In genomic region chrX:49165901-49166881, GRCh38 we compare ENCODE assay signal across 8 cellular contexts. TPM values are rescaled to one million over a fixed set of nuclear protein-coding genes. Genes with fewer than 3 reads are reported as not detected.
DNase-seq lines count a peak whose midpoint lies in the region; ATAC-seq and TF ChIP-seq lines count a peak whose summit lies in the region.

No MANE protein-coding gene starts in this region.

- peak overlapping the region; percentile 97 for H3K27ac Mint-ChIP-seq in activated naive CD4-positive, alpha-beta T cell treated with anti-CD3 and anti-CD28 coated beads, Interleukin-2, amount 10 ng/mL, durations not matched to agents 7 days and 5 days

- H3K27ac ChIP-seq in osteoblast (ENCODE audit: low read depth, low read length) (peak overlapping the region; percentile 89), transverse colon (peak overlapping the region; percentile 93 to 95 (median 94))

- H3K4me3 ChIP-seq in osteoblast (ENCODE audit: insufficient read depth, low read length) = peak overlapping the region; percentile 72
- peak overlapping the region in 3 of 4 donors; percentile 25 to 47 (median 30) for H3K4me3 ChIP-seq in transverse colon

- H3K36me3 ChIP-seq in osteoblast (ENCODE audit: insufficient read depth, low read length) (no peaks in the 10 kb centered on the region), transverse colon (no peaks in the 10 kb centered on the region)

- DNase-seq in HT1080 (ENCODE audit: low read depth) (peak; percentile 73), SHP77 treated with DMSO at 0.1 percent for 48 hours (lab: John Stamatoyannopoulos, UW) (peak; percentile 88), germinal center (ENCODE audit: low spot score) (peak; percentile 63), osteoblast (ENCODE audit: insufficient read length, low spot score, missing footprints) (peak; percentile 96), transverse colon (peak; percentile 87)
- peak; percentile 82 for DNase-seq in activated naive CD4-positive, alpha-beta T cell treated with anti-CD3 and anti-CD28 coated beads, Interleukin-2, amount 10 ng/mL, durations not matched to agents 7 days and 5 days

- H3K9me3 Mint-ChIP-seq in activated naive CD4-positive, alpha-beta T cell treated with anti-CD3 and anti-CD28 coated beads, Interleukin-2, amount 10 ng/mL, durations not matched to agents 7 days and 5 days = no peaks in the 10 kb centered on the region

- peak overlapping the region; percentile 82 for H3K4me3 Mint-ChIP-seq in activated naive CD4-positive, alpha-beta T cell treated with anti-CD3 and anti-CD28 coated beads, Interleukin-2, amount 10 ng/mL, durations not matched to agents 7 days and 5 days

- H2AFZ ChIP-seq in osteoblast (ENCODE audit: low read length) = peak overlapping the region; percentile 51

- peaks cover 12% of the 10 kb centered on the region for H3K4me1 ChIP-seq in osteoblast (ENCODE audit: insufficient read depth, low read length)
- H3K4me1 ChIP-seq in transverse colon = peaks cover 0 to 18% (median 7%) of the 10 kb centered on the region in 4 donors

- TF ChIP-seq CTCF in osteoblast (IDR thresholded peaks at IDR 0.05; ENCODE audit: extremely low read depth, low read depth, low read length) (no peak), transverse colon (IDR thresholded peaks at IDR 0.05) (peak; percentile 13 to 30 (median 19))

- H3K4me2 ChIP-seq in osteoblast (ENCODE audit: insufficient read depth, low read length) = peak overlapping the region; percentile 90

- intact Hi-C loops in transverse colon (cut with DNase I; ENCODE audit: low total_unique reads) = no loop called here

- H3K9me3 ChIP-seq in osteoblast (ENCODE audit: low read depth, low read length) (no peaks in the 10 kb centered on the region), transverse colon (no peaks in the 10 kb centered on the region)

- ATAC-seq in GM18517 (IDR thresholded peaks at IDR 0.05; ENCODE audit: unreplicated experiment) (peak; percentile 52), HG03095 (IDR thresholded peaks at IDR 0.05; ENCODE audit: unreplicated experiment) (no peak)

- H4K20me1 ChIP-seq in osteoblast (ENCODE audit: insufficient read depth, low read length) = no peaks in the 10 kb centered on the region

- in situ Hi-C loops in transverse colon (cut with MboI; ENCODE audit: low pct_ligation_motif_present in 1 of 4, low pct_unique_long_range_greater_than_20kb in 1 of 4, low sequenced_read_pairs in 3 of 4) = no loop called here

- peak; percentile 38 for TF ChIP-seq POLR2A in transverse colon (IDR thresholded peaks at IDR 0.05)

- CTCF ChIA-PET in activated naive CD4-positive, alpha-beta T cell treated with anti-CD3 and anti-CD28 coated beads, Interleukin-2, amount 10 ng/mL, durations not matched to agents 7 days and 5 days (lab: Charles Lee) = interaction anchor here (1.2 to 3.3 kb wide), 3 partner anchors 11 to 26 kb away, joined by 3 to 21 read pairs (median 5); no protein-coding TSS in a partner anchor

- H3K36me3 Mint-ChIP-seq in activated naive CD4-positive, alpha-beta T cell treated with anti-CD3 and anti-CD28 coated beads, Interleukin-2, amount 10 ng/mL, durations not matched to agents 7 days and 5 days = no peaks in the 10 kb centered on the region

- H3K27me3 ChIP-seq in osteoblast (ENCODE audit: insufficient read depth, low read length) = no peaks in the 10 kb centered on the region
- H3K27me3 ChIP-seq in transverse colon = no peaks in the 10 kb centered on the region

- no peaks in the 10 kb centered on the region for H3K27me3 Mint-ChIP-seq in activated naive CD4-positive, alpha-beta T cell treated with anti-CD3 and anti-CD28 coated beads, Interleukin-2, amount 10 ng/mL, durations not matched to agents 7 days and 5 days

- WGBS in transverse colon (ENCODE audit: low coverage in 1 of 2), 2 donors = 47% methylated on average over 61 of the region's 61 CpGs; no CpG with 5 or more reads in 1 of the 2 donors

- H3K79me2 ChIP-seq in osteoblast (ENCODE audit: insufficient read depth, low read length) = no peaks in the 10 kb centered on the region

- H3K4me1 Mint-ChIP-seq in activated naive CD4-positive, alpha-beta T cell treated with anti-CD3 and anti-CD28 coated beads, Interleukin-2, amount 10 ng/mL, durations not matched to agents 7 days and 5 days = peaks cover 43% of the 10 kb centered on the region

- TF ChIP-seq EP300 in transverse colon (IDR thresholded peaks at IDR 0.05; ENCODE audit: low read depth) = no peak

RNA-seq across cellular contexts. Expression of gene MAGIX, which starts 3.6 kb away (rescaled TPM):
- 0.13 TPM in 1 of 2 replicates, not detected in the other for total RNA-seq in HT1080 (2014; rRNA removed; shearing (Covaris generic))
- 0.02 TPM in 1 of 2 replicates, not detected in the other for polyA plus RNA-seq in HT1080 (2015; cell fraction: cytosol; rRNA removed)
- polyA plus RNA-seq in HT1080 (2015; cell fraction: nucleus; rRNA removed) = not detected in 2 replicates
- 1.2 and 1.8 TPM in 2 replicates for total RNA-seq in osteoblast
- 10 to 100 TPM in 3 of 4 donors, 1 to 10 TPM in 1; 5.6 to 28.8 (median 12.7) TPM for total RNA-seq in transverse colon

RNA-seq across cellular contexts. Expression of gene PLP2, which starts 5.5 kb away (rescaled TPM):
- total RNA-seq in HT1080 (2014; rRNA removed; shearing (Covaris generic)) = 126 and 199 TPM in 2 replicates
- 159 and 183 TPM in 2 replicates for polyA plus RNA-seq in HT1080 (2015; cell fraction: cytosol; rRNA removed)
- polyA plus RNA-seq in HT1080 (2015; cell fraction: nucleus; rRNA removed) = 50.7 and 61.2 TPM in 2 replicates
- total RNA-seq in osteoblast = 19.7 and 21.0 TPM in 2 replicates
- total RNA-seq in transverse colon = 10 to 100 TPM; 31.0 to 60.3 (median 43.2) TPM

RNA-seq across cellular contexts. Expression of gene PRICKLE3, which starts 20.0 kb away (rescaled TPM):
- total RNA-seq in HT1080 (2014; rRNA removed; shearing (Covaris generic)) = 4.3 and 5.6 TPM in 2 replicates
- polyA plus RNA-seq in HT1080 (2015; cell fraction: cytosol; rRNA removed) = 8.2 and 9.1 TPM in 2 replicates
- polyA plus RNA-seq in HT1080 (2015; cell fraction: nucleus; rRNA removed) = 14.3 and 15.3 TPM in 2 replicates
- total RNA-seq in osteoblast = 6.9 and 7.7 TPM in 2 replicates
- 10 to 100 TPM; 14.5 to 40.0 (median 33.2) TPM for total RNA-seq in transverse colon

RNA-seq across cellular contexts. Expression of gene SYP, which starts 33.8 kb away (rescaled TPM):
- 0.23 and 0.70 TPM in 2 replicates for total RNA-seq in HT1080 (2014; rRNA removed; shearing (Covaris generic))
- 0.23 and 0.26 TPM in 2 replicates for polyA plus RNA-seq in HT1080 (2015; cell fraction: cytosol; rRNA removed)
- 0.13 and 0.71 TPM in 2 replicates for polyA plus RNA-seq in HT1080 (2015; cell fraction: nucleus; rRNA removed)
- total RNA-seq in osteoblast (0.29 and 0.36 TPM in 2 replicates), transverse colon (1 to 10 TPM; 1.1 to 7.6 (median 5.0) TPM)

RNA-seq across cellular contexts. Expression of gene GPKOW, which starts 42.7 kb away (rescaled TPM):
- 27.6 and 30.2 TPM in 2 replicates for total RNA-seq in HT1080 (2014; rRNA removed; shearing (Covaris generic))
- 23.5 and 23.6 TPM in 2 replicates for polyA plus RNA-seq in HT1080 (2015; cell fraction: cytosol; rRNA removed)
- polyA plus RNA-seq in HT1080 (2015; cell fraction: nucleus; rRNA removed) = 30.7 and 31.7 TPM in 2 replicates
- total RNA-seq in osteoblast (12.4 and 14.1 TPM in 2 replicates), transverse colon (10 to 100 TPM; 10.7 to 21.8 (median 18.0) TPM)
